In genomic region chr5:98773464-98774191, GRCh38 we compare ENCODE assay signal across 8 cellular contexts. TPM values are rescaled to one million over a fixed set of nuclear protein-coding genes. Genes with fewer than 3 reads are reported as not detected.
DNase-seq lines count a peak whose midpoint lies in the region; ATAC-seq and TF ChIP-seq lines count a peak whose summit lies in the region.

Gene RGMB (plus strand): TSS chr5:98773663. CDS start chr5:98774071, 408 bp downstream.

- no peak for TF ChIP-seq RAD21 in Ishikawa (IDR thresholded peaks at IDR 0.05; ENCODE audit: low read depth)

- intact Hi-C loops in natural killer cell (cut with micrococcal nuclease): loop anchor here (5.0 to 10.0 kb wide), 2 partner anchors 151 to 1591 kb away; partner anchors contain the start of genes CHD1 and RIOK2

- H3K36me3 ChIP-seq in Peyer's patch: no peaks in the 10 kb centered on the region

- H3K9me3 ChIP-seq in Peyer's patch: no peaks in the 10 kb centered on the region

- H3K9me3 Mint-ChIP-seq in natural killer cell: no peaks in the 10 kb centered on the region

- peak; percentile 58 to 90 for TF ChIP-seq POLR2A in Peyer's patch (IDR thresholded peaks at IDR 0.05)

- H3K4me3 Mint-ChIP-seq in natural killer cell: peak within 1 kb of the TSS; percentile 94

- peaks cover 48 to 61% of the 10 kb centered on the region in 2 donors for H3K4me1 Mint-ChIP-seq in natural killer cell

- H3K27ac ChIP-seq in Peyer's patch: peak within 1 kb of the TSS; percentile 88 to 96 (median 94)

- DNase-seq in DMS 273 (lab: John Stamatoyannopoulos, UW; ENCODE audit: unreplicated experiment) (peak; percentile 99), Peyer's patch (peak; percentile 96 to 98 (median 98)), fibroblast of peridontal ligament (ENCODE audit: extremely low read depth) (peak; percentile 99), natural killer cell (peak; percentile 57)
- DNase-seq in activated effector memory CD4-positive, alpha-beta T cell treated with Interleukin-2 at 50 U/mL for 16 hours: peak; percentile 85
- peak; percentile 79 to 90 (median 87) for DNase-seq in stimulated activated naive CD4-positive, alpha-beta T cell (lab: John Stamatoyannopoulos, UW)

- peaks cover 0 to 25% (median 8%) of the 10 kb centered on the region in 4 donors for H3K4me1 ChIP-seq in Peyer's patch

- H3K27me3 ChIP-seq in Peyer's patch: no peaks in the 10 kb centered on the region

- H3K4me3 ChIP-seq in Peyer's patch: peak within 1 kb of the TSS; percentile 85 to 93 (median 88)

- H3K36me3 Mint-ChIP-seq in natural killer cell: no peaks in the 10 kb centered on the region

- TF ChIP-seq EP300 in Ishikawa (IDR thresholded peaks at IDR 0.05; ENCODE audit: borderline replicate concordance): no peak

- H3K27me3 Mint-ChIP-seq in natural killer cell (ENCODE audit: low read depth in 2 of 2): peaks cover 47 to 78% of the 10 kb centered on the region in 2 donors

- TF ChIP-seq CTCF in Peyer's patch (IDR thresholded peaks at IDR 0.05) (peak in 2 of 6 experiments; percentile 12 to 18), natural killer cell (IDR thresholded peaks at IDR 0.05) (no peak)

- peak within 1 kb of the TSS; percentile 44 to 53 for H3K27ac Mint-ChIP-seq in natural killer cell

- peak; percentile 84 for ATAC-seq in GM21576 (IDR thresholded peaks at IDR 0.05; ENCODE audit: unreplicated experiment)
- ATAC-seq in natural killer cell: peak; percentile 78 to 86 (median 84)

TF ChIP-seq in Ishikawa, 13 proteins besides CTCF, POLR2A, EP300 and RAD21:
- TF ChIP-seq TAF1 (IDR thresholded peaks at IDR 0.05; ENCODE audit: low read depth) (peak; percentile 62), USF1 (IDR thresholded peaks at IDR 0.05) (no peak), ZBTB7A (IDR thresholded peaks at IDR 0.05; ENCODE audit: low read depth) (peak; percentile 39; the same call in 1 of the 2 replicates), NFIC (IDR thresholded peaks at IDR 0.05) (no peak), MAX (IDR thresholded peaks at IDR 0.05) (no peak; the same call in 1 of the 2 replicates)

RNA-seq across cellular contexts. Expression of gene RGMB, which starts in this region (rescaled TPM):
- total RNA-seq in Peyer's patch (100 to 1,000 TPM in 3 of 4 donors, 10 to 100 TPM in 1; 55.0 to 298 (median 138) TPM), natural killer cell (1 to 10 TPM in 1 of 3 donors, under 1 TPM in 2; 0.35 to 1.5 (median 0.86) TPM)

Comparison
In these comparisons a context has a peak if more than half of its experiments do, and no peak if none do; other contexts are left out.
1. Peak in every context shown above with its lines: DNase-seq, ATAC-seq, H3K4me3 ChIP-seq and H3K27ac ChIP-seq.
2. RNA of gene RGMB (total RNA-seq): 55.0 to 298 TPM in Peyer's patch; 0.35 to 1.5 TPM in natural killer cell; every median in the first group is over 10 times any median in the second.